1 cellular context compared by ENCODE assay signal in genomic region chr1:78000546-78000945, GRCh38.
TF ChIP-seq lines count a peak whose summit lies in the region.

No MANE protein-coding gene starts in this region.

TF ChIP-seq in HCT116, 20 proteins besides CTCF, POLR2A, EP300 and RAD21:
- peak; percentile 21; the same call in 1 of the 2 replicates for TF ChIP-seq FOSL1 (IDR thresholded peaks at IDR 0.05; ENCODE audit: low read depth)
